In genomic region chr6:138248011-138248410, GRCh38 we compare ENCODE assay signal across 7 cellular contexts. TPM values are rescaled to one million over a fixed set of nuclear protein-coding genes. Genes with fewer than 3 reads are reported as not detected.
"Had no signal": no experiment of that assay in that cellular context is flagged by ENCODE, and none has a peak within 500 bp of the region (broad histone marks: within the 10 kb centered on the region; RNA-seq: fewer than 3 reads in every experiment).

No MANE protein-coding gene starts in this region.

- H3K9me3 Mint-ChIP-seq: GM23338, H9 had no signal

- H3K4me1 Mint-ChIP-seq: GM23338, H9 had no signal

- ATAC-seq: GM23338, K562 had no signal

- H3K4me3 Mint-ChIP-seq: GM23338, H9 had no signal

- DNase-seq: H9, HCEC 1CT, IMR-90 had no signal

- H3K27ac Mint-ChIP-seq: GM23338 had no signal

- H3K4me3 ChIP-seq: GM23338, K562 had no signal

RNA-seq across cellular contexts. Expression of gene PBOV1, which starts 29.7 kb away (rescaled TPM):
- total RNA-seq: GM23338, H1, H9, HT-29, IMR-90, K562 had no signal
- polyA plus RNA-seq: GM23338, H1, IMR-90, K562 had no signal
